Comparison of ENCODE assay signal across 1 cellular context in the genomic region with DNA sequence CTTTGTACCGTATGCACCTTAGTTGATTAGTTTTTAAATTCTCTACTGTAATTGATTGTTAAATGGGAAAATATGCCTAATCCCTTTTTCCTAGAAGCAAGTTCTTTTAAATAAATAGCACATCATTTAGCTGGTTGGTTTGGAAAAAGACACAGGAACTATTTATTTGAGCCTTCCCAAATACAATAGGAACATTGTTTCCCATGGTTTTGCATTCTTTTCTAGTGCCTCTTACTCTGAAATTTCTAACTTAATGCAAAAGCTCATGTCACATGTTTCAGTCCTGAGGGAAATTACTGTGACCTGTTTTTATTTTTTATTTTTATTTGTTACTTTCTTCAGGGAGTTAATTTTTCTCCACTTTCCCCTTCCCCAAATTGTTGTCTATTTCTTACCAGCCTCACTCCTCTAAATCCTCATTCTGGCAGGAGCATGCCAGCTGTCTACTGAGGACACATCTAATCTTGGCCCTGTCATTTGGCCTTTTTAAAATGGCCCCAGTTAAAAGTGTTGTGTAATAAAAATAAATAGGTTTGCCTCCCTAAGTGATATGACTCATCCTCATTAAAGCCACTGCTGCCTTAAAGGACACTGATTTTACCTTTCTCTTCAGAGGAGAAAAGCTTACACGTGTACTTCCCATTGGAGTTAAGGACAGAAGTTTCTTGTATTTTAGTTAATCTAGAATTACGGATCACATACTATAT.
TF ChIP-seq lines count a peak whose summit lies in the region.

No MANE protein-coding gene starts in this region.

TF ChIP-seq in HEK293, 187 proteins besides CTCF, POLR2A, EP300 and RAD21 (continued from another document):
- TF ChIP-seq, protein P1, sequence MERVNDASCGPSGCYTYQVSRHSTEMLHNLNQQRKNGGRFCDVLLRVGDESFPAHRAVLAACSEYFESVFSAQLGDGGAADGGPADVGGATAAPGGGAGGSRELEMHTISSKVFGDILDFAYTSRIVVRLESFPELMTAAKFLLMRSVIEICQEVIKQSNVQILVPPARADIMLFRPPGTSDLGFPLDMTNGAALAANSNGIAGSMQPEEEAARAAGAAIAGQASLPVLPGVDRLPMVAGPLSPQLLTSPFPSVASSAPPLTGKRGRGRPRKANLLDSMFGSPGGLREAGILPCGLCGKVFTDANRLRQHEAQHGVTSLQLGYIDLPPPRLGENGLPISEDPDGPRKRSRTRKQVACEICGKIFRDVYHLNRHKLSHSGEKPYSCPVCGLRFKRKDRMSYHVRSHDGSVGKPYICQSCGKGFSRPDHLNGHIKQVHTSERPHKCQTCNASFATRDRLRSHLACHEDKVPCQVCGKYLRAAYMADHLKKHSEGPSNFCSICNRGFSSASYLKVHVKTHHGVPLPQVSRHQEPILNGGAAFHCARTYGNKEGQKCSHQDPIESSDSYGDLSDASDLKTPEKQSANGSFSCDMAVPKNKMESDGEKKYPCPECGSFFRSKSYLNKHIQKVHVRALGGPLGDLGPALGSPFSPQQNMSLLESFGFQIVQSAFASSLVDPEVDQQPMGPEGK (tag by site-specific recombination; IDR thresholded peaks at IDR 0.05) = no peak
- TF ChIP-seq, protein P2, sequence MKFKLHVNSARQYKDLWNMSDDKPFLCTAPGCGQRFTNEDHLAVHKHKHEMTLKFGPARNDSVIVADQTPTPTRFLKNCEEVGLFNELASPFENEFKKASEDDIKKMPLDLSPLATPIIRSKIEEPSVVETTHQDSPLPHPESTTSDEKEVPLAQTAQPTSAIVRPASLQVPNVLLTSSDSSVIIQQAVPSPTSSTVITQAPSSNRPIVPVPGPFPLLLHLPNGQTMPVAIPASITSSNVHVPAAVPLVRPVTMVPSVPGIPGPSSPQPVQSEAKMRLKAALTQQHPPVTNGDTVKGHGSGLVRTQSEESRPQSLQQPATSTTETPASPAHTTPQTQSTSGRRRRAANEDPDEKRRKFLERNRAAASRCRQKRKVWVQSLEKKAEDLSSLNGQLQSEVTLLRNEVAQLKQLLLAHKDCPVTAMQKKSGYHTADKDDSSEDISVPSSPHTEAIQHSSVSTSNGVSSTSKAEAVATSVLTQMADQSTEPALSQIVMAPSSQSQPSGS (tag by site-specific recombination; IDR thresholded peaks at IDR 0.05; ENCODE audit: low read depth) = no peak
- TF ChIP-seq ZNF335 (tag by site-specific recombination; conservative IDR thresholded peaks at IDR 0.05) = peak; percentile 52; the same call in 1 of the 2 replicates
- TF ChIP-seq ZNF174 (tag by site-specific recombination; IDR thresholded peaks at IDR 0.05) = no peak
- no peak for TF ChIP-seq ZFP3 (tag by site-specific recombination; IDR thresholded peaks at IDR 0.05; ENCODE audit: low read depth)
- TF ChIP-seq, protein P3, sequence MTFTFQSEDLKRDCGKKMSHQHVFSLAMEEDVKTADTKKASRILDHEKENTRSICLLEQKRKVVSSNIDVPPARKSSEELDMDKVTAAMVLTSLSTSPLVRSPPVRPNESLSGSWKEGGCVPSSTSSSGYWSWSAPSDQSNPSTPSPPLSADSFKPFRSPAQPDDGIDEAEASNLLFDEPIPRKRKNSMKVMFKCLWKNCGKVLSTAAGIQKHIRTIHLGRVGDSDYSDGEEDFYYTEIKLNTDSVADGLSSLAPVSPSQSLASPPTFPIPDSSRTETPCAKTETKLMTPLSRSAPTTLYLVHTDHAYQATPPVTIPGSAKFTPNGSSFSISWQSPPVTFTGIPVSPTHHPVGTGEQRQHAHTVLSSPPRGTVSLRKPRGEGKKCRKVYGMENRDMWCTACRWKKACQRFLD (tag by site-specific recombination; IDR thresholded peaks at IDR 0.05) = no peak
- no peak for TF ChIP-seq ZNF610 (tag by site-specific recombination; IDR thresholded peaks at IDR 0.05; ENCODE audit: borderline replicate concordance)
TF ChIP-seq in HEK293: peak in this region for 8.
